In the genomic region with DNA sequence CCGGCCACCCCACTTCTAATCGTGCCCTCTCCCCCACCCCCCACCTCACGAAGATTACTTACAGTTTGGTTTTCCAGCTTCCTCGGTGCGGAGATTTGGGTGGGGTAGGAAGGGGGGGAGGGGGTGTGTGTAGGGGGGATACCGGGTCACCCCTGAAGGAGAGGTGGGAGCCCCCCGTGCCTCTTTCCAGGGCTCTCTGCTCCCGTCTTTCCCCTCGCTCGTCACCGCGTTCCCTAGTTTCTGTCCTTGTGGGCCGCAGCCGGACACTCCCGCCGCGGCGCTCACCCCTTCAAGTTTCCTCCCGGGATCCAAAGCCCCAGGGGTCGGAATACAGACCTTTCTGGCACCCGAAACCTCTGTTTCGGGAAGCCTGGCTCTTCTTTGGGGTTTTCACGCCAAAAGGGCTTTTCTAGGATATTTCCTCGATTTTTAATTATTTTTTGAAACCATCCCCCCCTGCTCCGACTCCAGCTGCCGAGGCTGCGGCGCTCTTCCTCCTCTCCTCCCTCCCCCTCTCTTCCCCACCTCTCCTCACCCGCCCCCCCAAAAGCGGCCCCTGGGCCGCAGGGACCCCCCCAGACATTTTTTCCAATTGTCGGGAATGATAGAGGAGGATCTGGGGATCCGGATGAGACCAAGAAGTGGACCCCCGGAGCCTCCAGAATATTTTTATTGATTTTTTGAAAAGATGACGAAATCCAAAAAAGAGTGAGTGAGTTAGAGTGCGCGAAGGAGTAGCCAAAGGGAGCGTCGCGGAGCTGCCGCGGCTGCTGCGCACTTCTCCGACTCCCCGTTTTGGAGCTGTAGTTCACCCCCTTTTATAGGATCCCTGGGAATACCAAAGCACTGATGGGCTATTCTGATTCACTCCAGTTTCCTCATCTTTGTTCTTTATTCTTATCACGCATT, we compare ENCODE assay signal across 9 cellular contexts. TPM values are rescaled to one million over a fixed set of nuclear protein-coding genes. Genes with fewer than 3 reads are reported as not detected.
DNase-seq lines count a peak whose midpoint lies in the region; ATAC-seq and TF ChIP-seq lines count a peak whose summit lies in the region.
"Had no signal": no experiment of that assay in that cellular context is flagged by ENCODE, and none has a peak within 500 bp of the region (broad histone marks: within the 10 kb centered on the region; RNA-seq: fewer than 3 reads in every experiment).

No MANE protein-coding gene starts in this region.

- peak overlapping the region; percentile 96 for H3K4me2 ChIP-seq in neural cell (ENCODE audit: low read length)

- no peaks in the 10 kb centered on the region for H4K20me1 ChIP-seq in neural cell (ENCODE audit: insufficient read depth)

- intact Hi-C loops in CD4-positive, alpha-beta T cell (cut with DNase I, micrococcal nuclease) = loop anchor here (5.0 to 10.0 kb wide), 4 partner anchors 133 to 618 kb away; no protein-coding TSS in a partner anchor

- no peak overlapping the region for H2AFZ ChIP-seq in neural cell (ENCODE audit: low read depth, low read length)

- H3K27ac Mint-ChIP-seq in CD4-positive, alpha-beta T cell = peak overlapping the region; percentile 99

- CTCF ChIA-PET in CD4-positive, alpha-beta T cell (lab: Charles Lee) = interaction anchor here (0.6 to 4.3 kb wide), 9 partner anchors 11 to 389 kb away, joined by 3 to 72 read pairs (median 9); no protein-coding TSS in a partner anchor

- TF ChIP-seq RAD21 in neural cell (conservative IDR thresholded peaks at IDR 0.05) = no peak

- H3K9me2 ChIP-seq in neural cell (ENCODE audit: insufficient read depth, low read length) = no peaks in the 10 kb centered on the region

- no peaks in the 10 kb centered on the region for H3K27me3 ChIP-seq in CD4-positive, alpha-beta T cell (ENCODE audit: control insufficient read depth, insufficient read depth, low read length)
- no peaks in the 10 kb centered on the region for H3K27me3 ChIP-seq in endocrine pancreas (ENCODE audit: control insufficient read depth, insufficient read depth, low read length)
- peaks cover 56% of the 10 kb centered on the region for H3K27me3 ChIP-seq in neural cell (ENCODE audit: insufficient read depth, low read depth, low read length)

- no peak for ATAC-seq in CD4-positive, alpha-beta T cell (ENCODE audit: poor library complexity)
- ATAC-seq in HG03045 (IDR thresholded peaks at IDR 0.05; ENCODE audit: unreplicated experiment) (no peak), HG03342 (IDR thresholded peaks at IDR 0.05; ENCODE audit: unreplicated experiment) (no peak)
- ATAC-seq: left colon had no signal

- peaks cover 6% of the 10 kb centered on the region for H3F3A ChIP-seq in neural cell (ENCODE audit: insufficient read depth, low read length, poor library complexity, severe bottlenecking)

- H3K4me1 ChIP-seq in endocrine pancreas (ENCODE audit: control insufficient read depth, insufficient read depth, low read length) = no peaks in the 10 kb centered on the region

- peaks cover 56% of the 10 kb centered on the region for H3K79me2 ChIP-seq in neural cell (replicated peaks; ENCODE audit: insufficient read depth, low read length)

- H3K9me3 Mint-ChIP-seq in CD4-positive, alpha-beta T cell = no peaks in the 10 kb centered on the region

- H3K9ac ChIP-seq in endocrine pancreas (ENCODE audit: control insufficient read depth, insufficient read depth, low read length) = peak overlapping the region; percentile 36
- peak overlapping the region; percentile 82 for H3K9ac ChIP-seq in neural cell (ENCODE audit: low read length)

- no peaks in the 10 kb centered on the region for H3K9me3 ChIP-seq in CD4-positive, alpha-beta T cell (ENCODE audit: control insufficient read depth, low read length)
- H3K9me3 ChIP-seq in endocrine pancreas (ENCODE audit: control insufficient read depth, low read length) = no peaks in the 10 kb centered on the region
- H3K9me3 ChIP-seq in neural cell (ENCODE audit: low read length) = no peaks in the 10 kb centered on the region

- H3K27ac ChIP-seq in CD4-positive, alpha-beta T cell (ENCODE audit: low read depth, low read length) = peak overlapping the region; percentile 82
- H3K27ac ChIP-seq in neural cell (ENCODE audit: low read length) = no peak overlapping the region

- peaks cover 78% of the 10 kb centered on the region for H3K36me3 Mint-ChIP-seq in CD4-positive, alpha-beta T cell (ENCODE audit: low read depth)

- H3K4me1 Mint-ChIP-seq in CD4-positive, alpha-beta T cell (ENCODE audit: low read depth) = peaks cover 61% of the 10 kb centered on the region

- no peaks in the 10 kb centered on the region for H3K27me3 Mint-ChIP-seq in CD4-positive, alpha-beta T cell

- no peak for DNase-seq in CD4-positive, alpha-beta T cell
- DNase-seq in OCI-M1 (lab: John Stamatoyannopoulos, UW) (peak; percentile 47), NCI-H128 (lab: John Stamatoyannopoulos, UW; ENCODE audit: unreplicated experiment) (no peak), GOT3 (lab: John Stamatoyannopoulos, UW) (no peak)

- TF ChIP-seq CTCF in CD4-positive, alpha-beta T cell (IDR thresholded peaks at IDR 0.05) = no peak
- TF ChIP-seq CTCF in neural cell (IDR thresholded peaks at IDR 0.05; ENCODE audit: poor library complexity, severe bottlenecking) = no peak

- POLR2A ChIA-PET in CD4-positive, alpha-beta T cell (lab: Charles Lee) = interaction anchor here (0.6 to 10.1 kb wide), 17 partner anchors 14 to 402 kb away, joined by 3 to 113 read pairs (median 7); partner anchors contain the start of genes PARP11 and TIGAR

- peak overlapping the region; percentile 49 for H3K4me3 ChIP-seq in endocrine pancreas (ENCODE audit: control insufficient read depth, insufficient read depth, low read length)
- peak overlapping the region; percentile 90 for H3K4me3 ChIP-seq in neural cell (ENCODE audit: low read length)

- peak overlapping the region; percentile 95 for H3K4me3 Mint-ChIP-seq in CD4-positive, alpha-beta T cell

- TF ChIP-seq EP300 in neural cell (conservative IDR thresholded peaks at IDR 0.05; ENCODE audit: poor library complexity, severe bottlenecking) = no peak

- H3K36me3 ChIP-seq in endocrine pancreas (ENCODE audit: control insufficient read depth, insufficient read depth, low read length) (peaks cover 3% of the 10 kb centered on the region), neural cell (ENCODE audit: insufficient read depth, low read length) (no peaks in the 10 kb centered on the region)

TF ChIP-seq in neural cell, 6 proteins besides CTCF, POLR2A, EP300 and RAD21:
- no peak for TF ChIP-seq MXI1 (conservative IDR thresholded peaks at IDR 0.05; ENCODE audit: poor library complexity, severe bottlenecking)
- TF ChIP-seq TAF1 (IDR thresholded peaks at IDR 0.05; ENCODE audit: low read depth) = no peak
- TF ChIP-seq SMC3 (conservative IDR thresholded peaks at IDR 0.05; ENCODE audit: poor library complexity) = no peak
- TF ChIP-seq POLR2AphosphoS5 (IDR thresholded peaks at IDR 0.05) = no peak
- no peak for TF ChIP-seq EZH2 (IDR thresholded peaks at IDR 0.05; ENCODE audit: borderline replicate concordance, insufficient read depth, low read length, poor library complexity, severe bottlenecking)
- TF ChIP-seq, protein P1, sequence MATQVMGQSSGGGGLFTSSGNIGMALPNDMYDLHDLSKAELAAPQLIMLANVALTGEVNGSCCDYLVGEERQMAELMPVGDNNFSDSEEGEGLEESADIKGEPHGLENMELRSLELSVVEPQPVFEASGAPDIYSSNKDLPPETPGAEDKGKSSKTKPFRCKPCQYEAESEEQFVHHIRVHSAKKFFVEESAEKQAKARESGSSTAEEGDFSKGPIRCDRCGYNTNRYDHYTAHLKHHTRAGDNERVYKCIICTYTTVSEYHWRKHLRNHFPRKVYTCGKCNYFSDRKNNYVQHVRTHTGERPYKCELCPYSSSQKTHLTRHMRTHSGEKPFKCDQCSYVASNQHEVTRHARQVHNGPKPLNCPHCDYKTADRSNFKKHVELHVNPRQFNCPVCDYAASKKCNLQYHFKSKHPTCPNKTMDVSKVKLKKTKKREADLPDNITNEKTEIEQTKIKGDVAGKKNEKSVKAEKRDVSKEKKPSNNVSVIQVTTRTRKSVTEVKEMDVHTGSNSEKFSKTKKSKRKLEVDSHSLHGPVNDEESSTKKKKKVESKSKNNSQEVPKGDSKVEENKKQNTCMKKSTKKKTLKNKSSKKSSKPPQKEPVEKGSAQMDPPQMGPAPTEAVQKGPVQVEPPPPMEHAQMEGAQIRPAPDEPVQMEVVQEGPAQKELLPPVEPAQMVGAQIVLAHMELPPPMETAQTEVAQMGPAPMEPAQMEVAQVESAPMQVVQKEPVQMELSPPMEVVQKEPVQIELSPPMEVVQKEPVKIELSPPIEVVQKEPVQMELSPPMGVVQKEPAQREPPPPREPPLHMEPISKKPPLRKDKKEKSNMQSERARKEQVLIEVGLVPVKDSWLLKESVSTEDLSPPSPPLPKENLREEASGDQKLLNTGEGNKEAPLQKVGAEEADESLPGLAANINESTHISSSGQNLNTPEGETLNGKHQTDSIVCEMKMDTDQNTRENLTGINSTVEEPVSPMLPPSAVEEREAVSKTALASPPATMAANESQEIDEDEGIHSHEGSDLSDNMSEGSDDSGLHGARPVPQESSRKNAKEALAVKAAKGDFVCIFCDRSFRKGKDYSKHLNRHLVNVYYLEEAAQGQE (IDR thresholded peaks at IDR 0.05; ENCODE audit: borderline replicate concordance) = no peak

RNA-seq across cellular contexts. Expression of gene CCND2, which starts 1.7 kb away (rescaled TPM):
- 100 to 1,000 TPM; 159 to 163 TPM for total RNA-seq in CD4-positive, alpha-beta T cell
- polyA plus RNA-seq in neural cell = 13.7 and 16.9 TPM in 2 replicates
- polyA minus RNA-seq in neural cell = 36.7 and 39.2 TPM in 2 replicates

RNA-seq across cellular contexts. Expression of gene TIGAR, which starts 45.8 kb away (rescaled TPM):
- 1 to 10 TPM; 5.3 to 7.1 TPM for total RNA-seq in CD4-positive, alpha-beta T cell
- polyA plus RNA-seq in neural cell = 9.0 and 10.0 TPM in 2 replicates
- polyA minus RNA-seq in neural cell = 8.3 and 9.5 TPM in 2 replicates
